9 cellular contexts compared by ENCODE assay signal in the genomic region with DNA sequence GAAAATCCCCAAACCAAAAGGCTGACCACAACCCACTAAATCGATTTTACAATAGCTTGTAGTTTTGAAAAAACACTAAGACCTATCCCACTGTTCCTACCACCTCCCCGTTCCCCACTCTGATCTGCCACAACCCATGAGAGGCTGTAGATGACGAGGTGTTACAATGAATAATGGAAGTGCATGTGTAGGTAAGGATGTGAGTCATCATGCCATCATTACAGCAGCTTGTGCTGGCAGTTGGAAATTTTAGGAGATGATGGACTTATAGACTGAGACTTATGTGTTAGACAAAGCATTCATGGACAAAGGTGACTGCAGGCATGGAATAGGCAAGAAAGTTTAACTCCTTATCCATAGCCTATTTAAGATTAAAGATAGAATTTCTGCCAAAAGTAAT.
DNase-seq lines count a peak whose midpoint lies in the region; ATAC-seq and TF ChIP-seq lines count a peak whose summit lies in the region.
"Had no signal": no experiment of that assay in that cellular context is flagged by ENCODE, and none has a peak within 500 bp of the region (broad histone marks: within the 10 kb centered on the region; RNA-seq: fewer than 3 reads in every experiment).

No MANE protein-coding gene starts in this region.

- no peak overlapping the region for H2BK12ac ChIP-seq in mesenchymal stem cell (ENCODE audit: low read length in 2 of 2)

- TF ChIP-seq CTCF in SK-N-SH (IDR thresholded peaks at IDR 0.05): no peak
- TF ChIP-seq CTCF in CD4-positive, alpha-beta T cell (IDR thresholded peaks at IDR 0.05): no peak

- no peak overlapping the region for H3K9ac ChIP-seq in SK-N-SH
- no peak overlapping the region for H3K9ac ChIP-seq in mesenchymal stem cell (ENCODE audit: low read length)

- H2BK15ac ChIP-seq in mesenchymal stem cell (ENCODE audit: low read depth, poor library complexity, severe bottlenecking): no peak overlapping the region

- no peak overlapping the region for H2BK120ac ChIP-seq in mesenchymal stem cell (ENCODE audit: low read depth, low read length)

- 38% methylated on average over 3 of the region's 3 CpGs for WGBS in SK-N-SH (ENCODE audit: low lambda C conversion rate)
- 63% methylated on average over 3 of the region's 3 CpGs for WGBS in mesenchymal stem cell

- H3K4ac ChIP-seq in mesenchymal stem cell (ENCODE audit: low read depth in 1 of 2, low read length in 2 of 2): no peak overlapping the region

- H3K27me3 ChIP-seq in SK-N-SH (ENCODE audit: insufficient read depth) (no peaks in the 10 kb centered on the region), mesenchymal stem cell (ENCODE audit: control insufficient read depth in 1 of 2, insufficient read depth in 1 of 2, low read length in 2 of 2) (no peaks in the 10 kb centered on the region)
- H3K27me3 ChIP-seq in CD4-positive, alpha-beta T cell (ENCODE audit: control insufficient read depth, insufficient read depth, low read length): no peaks in the 10 kb centered on the region

- no peak overlapping the region for H4K91ac ChIP-seq in mesenchymal stem cell (ENCODE audit: low read length)

- H3K9me3 ChIP-seq in SK-N-SH (no peaks in the 10 kb centered on the region), mesenchymal stem cell (ENCODE audit: control insufficient read depth, low read length) (no peaks in the 10 kb centered on the region)
- H3K9me3 ChIP-seq in CD4-positive, alpha-beta T cell (ENCODE audit: control insufficient read depth, low read length): no peaks in the 10 kb centered on the region

- H3F3A ChIP-seq in SK-N-SH (replicated peaks; ENCODE audit: insufficient read depth): peaks cover 4% of the 10 kb centered on the region

- no peak overlapping the region for H2AK5ac ChIP-seq in mesenchymal stem cell (ENCODE audit: low read length, severe bottlenecking)

- H3K4me3 ChIP-seq in SK-N-SH (ENCODE audit: low read depth in 2 of 2, low read length in 1 of 2) (no peak overlapping the region), mesenchymal stem cell (ENCODE audit: insufficient read depth in 1 of 2, low read depth in 1 of 2, low read length in 2 of 2) (no peak overlapping the region)

- H3K9me3 Mint-ChIP-seq in CD4-positive, alpha-beta T cell: no peaks in the 10 kb centered on the region

- no peaks in the 10 kb centered on the region for H3K79me2 ChIP-seq in SK-N-SH (ENCODE audit: insufficient read depth)

- no peak overlapping the region for H3K4me3 Mint-ChIP-seq in CD4-positive, alpha-beta T cell

- no peaks in the 10 kb centered on the region for H3K27me3 Mint-ChIP-seq in CD4-positive, alpha-beta T cell

- ATAC-seq in activated CD4-positive, CD25-positive, alpha-beta regulatory T cell treated with anti-CD3 and anti-CD28 coated beads, Interleukin-2, amount 50 U/mL, for 24 hours: peak; percentile 93 to 96
- ATAC-seq in HG02678 (IDR thresholded peaks at IDR 0.05; ENCODE audit: unreplicated experiment) (peak; percentile 50), Right ventricle myocardium superior (ENCODE audit: poor library complexity) (no peak)
- ATAC-seq in CD4-positive, alpha-beta T cell (ENCODE audit: poor library complexity): no peak

- CTCF ChIA-PET in SK-N-SH (lab: Yijun Ruan, JAX): no interaction called here
- CTCF ChIA-PET in CD4-positive, alpha-beta T cell (lab: Charles Lee): interaction anchor here (1.0 kb wide), 2 partner anchors 16 to 168 kb away, joined by 3 to 4 read pairs; no protein-coding TSS in a partner anchor

- no peak for TF ChIP-seq RAD21 in SK-N-SH (IDR thresholded peaks at IDR 0.05; ENCODE audit: low read length)

- H2BK5ac ChIP-seq in mesenchymal stem cell (ENCODE audit: low read depth, low read length, poor library complexity, severe bottlenecking): no peak overlapping the region

- no peaks in the 10 kb centered on the region for H3K9me2 ChIP-seq in SK-N-SH

- H3K4me1 ChIP-seq in SK-N-SH (ENCODE audit: control insufficient read depth in 1 of 2, insufficient read depth in 2 of 2, low read depth in 1 of 2, low read length in 1 of 2) (peaks cover 0 to 7% of the 10 kb centered on the region in 2 experiments; a peak in 1 of 4 replicates), mesenchymal stem cell (ENCODE audit: control insufficient read depth, insufficient read depth, low read depth, low read length) (peaks cover 4% of the 10 kb centered on the region)

- peaks cover 4% of the 10 kb centered on the region for H3K4me1 Mint-ChIP-seq in CD4-positive, alpha-beta T cell (ENCODE audit: low read depth)

- no peak overlapping the region for H3K23ac ChIP-seq in mesenchymal stem cell (ENCODE audit: low read length in 2 of 2)

- H2AFZ ChIP-seq in SK-N-SH (ENCODE audit: low read depth) (0 out of 2 replicates have a peak overlapping the region, but pooled peaks have one; percentile 39), mesenchymal stem cell (ENCODE audit: low read depth, low read length) (no peak overlapping the region)

- TF ChIP-seq EP300 in SK-N-SH (IDR thresholded peaks at IDR 0.05; ENCODE audit: borderline replicate concordance in 1 of 2, low read depth in 1 of 2, low read length in 1 of 2): 0 out of 4 replicates have a peak, but pooled peaks of 1 of the 2 experiments have one; percentile 18

- H3K27ac Mint-ChIP-seq in CD4-positive, alpha-beta T cell: no peak overlapping the region

- POLR2A ChIA-PET in SK-N-SH (lab: Yijun Ruan, JAX): no interaction called here
- POLR2A ChIA-PET in CD4-positive, alpha-beta T cell (lab: Charles Lee): no interaction called here

- H3K36me3 ChIP-seq in SK-N-SH (replicated peaks in 1 of 2; ENCODE audit: control insufficient read depth in 1 of 2, insufficient read depth in 2 of 2, low read length in 1 of 2): no peaks in the 10 kb centered on the region
- no peaks in the 10 kb centered on the region for H3K36me3 ChIP-seq in mesenchymal stem cell (ENCODE audit: control insufficient read depth in 1 of 2, insufficient read depth in 2 of 2, low read depth in 1 of 2, low read length in 2 of 2)

- H4K8ac ChIP-seq in mesenchymal stem cell (ENCODE audit: low read length): no peak overlapping the region

- no peaks in the 10 kb centered on the region for H4K20me1 ChIP-seq in SK-N-SH (ENCODE audit: insufficient read depth)

- H3K36me3 Mint-ChIP-seq in CD4-positive, alpha-beta T cell (ENCODE audit: low read depth): peaks cover 18% of the 10 kb centered on the region

- H3K27ac ChIP-seq in SK-N-SH (ENCODE audit: low read depth in 2 of 2, low read length in 1 of 2) (0 out of 4 replicates have a peak overlapping the region, but pooled peaks of 1 of the 2 experiments have one; percentile 7), mesenchymal stem cell (ENCODE audit: low read length, poor library complexity, severe bottlenecking) (no peak overlapping the region)
- H3K27ac ChIP-seq in CD4-positive, alpha-beta T cell (ENCODE audit: low read depth, low read length): no peak overlapping the region

- no peak overlapping the region for H3K18ac ChIP-seq in mesenchymal stem cell (ENCODE audit: low read depth in 1 of 2, low read length in 2 of 2)

- H3K14ac ChIP-seq in mesenchymal stem cell (ENCODE audit: low read length in 2 of 2): no peak overlapping the region

- intact Hi-C loops in CD4-positive, alpha-beta T cell (cut with DNase I, micrococcal nuclease): no loop called here
- intact Hi-C loops in Right ventricle myocardium superior (cut with DNase I): no loop called here

- DNase-seq in activated CD4-positive, CD25-positive, alpha-beta regulatory T cell treated with anti-CD3 and anti-CD28 coated beads, Interleukin-2, amount 50 U/mL, for 72 hours: no peak
- no peak for DNase-seq in SK-N-SH
- DNase-seq in mesenchymal stem cell: peak; percentile 27
- no peak for DNase-seq in CD4-positive, alpha-beta T cell
- DNase-seq in Right ventricle myocardium superior: no peak
- no peak for DNase-seq in SIG-M5 treated with dmso at 0.1 percent for 504 hours (lab: John Stamatoyannopoulos, UW; ENCODE audit: unreplicated experiment)
- DNase-seq: occipital lobe had no signal

- H3K79me1 ChIP-seq in mesenchymal stem cell (replicated peaks; ENCODE audit: low read length, poor library complexity, severe bottlenecking): peaks cover 2% of the 10 kb centered on the region

- H3K4me2 ChIP-seq in SK-N-SH (no peak overlapping the region), mesenchymal stem cell (ENCODE audit: low read length, poor library complexity, severe bottlenecking) (no peak overlapping the region)

TF ChIP-seq in SK-N-SH, 30 proteins besides CTCF, POLR2A, EP300 and RAD21:
- TF ChIP-seq FOSL2 (IDR thresholded peaks at IDR 0.05; ENCODE audit: borderline replicate concordance, low read depth) (peak; percentile 81; the same call in 1 of the 2 replicates), PBX3 (IDR thresholded peaks at IDR 0.05) (peak; percentile 81), YY1 (IDR thresholded peaks at IDR 0.05; ENCODE audit: low read depth) (no peak), TCF12 (IDR thresholded peaks at IDR 0.05) (peak; percentile 63; the same call in 1 of the 2 replicates), JUND (IDR thresholded peaks at IDR 0.05) (peak; percentile 77), FOXM1 (IDR thresholded peaks at IDR 0.05; ENCODE audit: low read depth) (no peak)

Comparison
In these comparisons a context has a peak if more than half of its experiments do, and no peak if none do; other contexts are left out.
1. ATAC-seq: peak in activated CD4-positive, CD25-positive, alpha-beta regulatory T cell treated with anti-CD3 and anti-CD28 coated beads, Interleukin-2, amount 50 U/mL, for 24 hours (2 of 2) and HG02678 (single experiment); none in CD4-positive, alpha-beta T cell (single experiment) and Right ventricle myocardium superior (single experiment).